Comparison of ENCODE assay signal across 1 cellular context in the genomic region with DNA sequence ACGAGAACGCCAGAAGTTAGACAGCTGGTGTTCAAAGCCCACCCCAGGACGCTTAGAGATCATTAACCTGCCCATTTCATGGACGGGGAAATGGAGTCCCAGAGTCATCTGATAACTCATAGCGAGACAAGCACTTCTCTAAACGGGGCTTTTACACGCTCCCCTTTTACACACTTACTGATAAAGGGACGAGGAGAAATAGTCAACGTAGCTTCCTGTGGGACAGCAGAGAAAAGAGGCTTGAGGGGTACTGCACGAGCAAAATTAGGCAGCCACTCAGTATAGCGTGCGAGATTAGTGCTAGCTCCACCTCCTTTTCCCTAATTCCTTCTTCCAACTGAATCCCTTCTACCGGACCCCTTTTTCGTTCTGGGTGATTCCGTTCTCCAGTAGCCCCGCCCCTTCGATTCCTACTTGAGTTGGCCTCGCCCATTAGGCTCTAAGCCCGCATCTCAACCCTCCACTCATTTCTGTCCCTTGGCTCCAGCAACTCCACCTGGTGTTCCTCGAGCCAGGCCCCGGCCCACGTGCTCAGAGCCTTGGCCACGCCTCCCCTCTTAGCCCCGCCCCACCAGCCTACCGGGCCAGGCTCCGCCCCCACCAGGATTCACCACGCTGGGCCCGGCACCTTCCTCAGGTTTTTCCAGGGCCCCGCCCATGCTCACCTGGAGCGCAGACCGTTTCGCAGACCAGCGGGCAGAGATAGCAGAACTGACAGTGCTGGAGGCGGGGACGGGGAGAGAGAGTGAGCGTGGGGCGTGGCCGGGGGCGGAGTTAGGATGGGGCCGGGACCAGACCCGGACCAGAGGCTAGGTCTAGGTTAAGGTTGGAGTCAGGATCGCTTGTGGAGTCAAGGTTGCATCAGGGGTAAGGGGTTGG.
TF ChIP-seq lines count a peak whose summit lies in the region.

No MANE protein-coding gene starts in this region.

TF ChIP-seq in K562, 482 proteins besides CTCF, POLR2A, EP300 and RAD21 (continued from another document and continues in another):
- TF ChIP-seq, protein P1, sequence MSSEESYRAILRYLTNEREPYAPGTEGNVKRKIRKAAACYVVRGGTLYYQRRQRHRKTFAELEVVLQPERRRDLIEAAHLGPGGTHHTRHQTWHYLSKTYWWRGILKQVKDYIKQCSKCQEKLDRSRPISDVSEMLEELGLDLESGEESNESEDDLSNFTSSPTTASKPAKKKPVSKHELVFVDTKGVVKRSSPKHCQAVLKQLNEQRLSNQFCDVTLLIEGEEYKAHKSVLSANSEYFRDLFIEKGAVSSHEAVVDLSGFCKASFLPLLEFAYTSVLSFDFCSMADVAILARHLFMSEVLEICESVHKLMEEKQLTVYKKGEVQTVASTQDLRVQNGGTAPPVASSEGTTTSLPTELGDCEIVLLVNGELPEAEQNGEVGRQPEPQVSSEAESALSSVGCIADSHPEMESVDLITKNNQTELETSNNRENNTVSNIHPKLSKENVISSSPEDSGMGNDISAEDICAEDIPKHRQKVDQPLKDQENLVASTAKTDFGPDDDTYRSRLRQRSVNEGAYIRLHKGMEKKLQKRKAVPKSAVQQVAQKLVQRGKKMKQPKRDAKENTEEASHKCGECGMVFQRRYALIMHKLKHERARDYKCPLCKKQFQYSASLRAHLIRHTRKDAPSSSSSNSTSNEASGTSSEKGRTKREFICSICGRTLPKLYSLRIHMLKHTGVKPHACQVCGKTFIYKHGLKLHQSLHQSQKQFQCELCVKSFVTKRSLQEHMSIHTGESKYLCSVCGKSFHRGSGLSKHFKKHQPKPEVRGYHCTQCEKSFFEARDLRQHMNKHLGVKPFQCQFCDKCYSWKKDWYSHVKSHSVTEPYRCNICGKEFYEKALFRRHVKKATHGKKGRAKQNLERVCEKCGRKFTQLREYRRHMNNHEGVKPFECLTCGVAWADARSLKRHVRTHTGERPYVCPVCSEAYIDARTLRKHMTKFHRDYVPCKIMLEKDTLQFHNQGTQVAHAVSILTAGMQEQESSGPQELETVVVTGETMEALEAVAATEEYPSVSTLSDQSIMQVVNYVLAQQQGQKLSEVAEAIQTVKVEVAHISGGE (CRISPR knock-in tag; IDR thresholded peaks at IDR 0.05), result no peak
- no peak for TF ChIP-seq MBD2 (IDR thresholded peaks at IDR 0.05; ENCODE audit: borderline replicate concordance, low read depth)
- no peak for TF ChIP-seq FOXJ2 (tag; IDR thresholded peaks at IDR 0.05)
- no peak for TF ChIP-seq ZNF431 (CRISPR knock-in tag; IDR thresholded peaks at IDR 0.05)
- peak; percentile 32 to 34; a peak in 1 of 4 replicates for TF ChIP-seq ARNT (IDR thresholded peaks at IDR 0.05)
- no peak for TF ChIP-seq CBFA2T3 (IDR thresholded peaks at IDR 0.05)
- TF ChIP-seq, protein P2, sequence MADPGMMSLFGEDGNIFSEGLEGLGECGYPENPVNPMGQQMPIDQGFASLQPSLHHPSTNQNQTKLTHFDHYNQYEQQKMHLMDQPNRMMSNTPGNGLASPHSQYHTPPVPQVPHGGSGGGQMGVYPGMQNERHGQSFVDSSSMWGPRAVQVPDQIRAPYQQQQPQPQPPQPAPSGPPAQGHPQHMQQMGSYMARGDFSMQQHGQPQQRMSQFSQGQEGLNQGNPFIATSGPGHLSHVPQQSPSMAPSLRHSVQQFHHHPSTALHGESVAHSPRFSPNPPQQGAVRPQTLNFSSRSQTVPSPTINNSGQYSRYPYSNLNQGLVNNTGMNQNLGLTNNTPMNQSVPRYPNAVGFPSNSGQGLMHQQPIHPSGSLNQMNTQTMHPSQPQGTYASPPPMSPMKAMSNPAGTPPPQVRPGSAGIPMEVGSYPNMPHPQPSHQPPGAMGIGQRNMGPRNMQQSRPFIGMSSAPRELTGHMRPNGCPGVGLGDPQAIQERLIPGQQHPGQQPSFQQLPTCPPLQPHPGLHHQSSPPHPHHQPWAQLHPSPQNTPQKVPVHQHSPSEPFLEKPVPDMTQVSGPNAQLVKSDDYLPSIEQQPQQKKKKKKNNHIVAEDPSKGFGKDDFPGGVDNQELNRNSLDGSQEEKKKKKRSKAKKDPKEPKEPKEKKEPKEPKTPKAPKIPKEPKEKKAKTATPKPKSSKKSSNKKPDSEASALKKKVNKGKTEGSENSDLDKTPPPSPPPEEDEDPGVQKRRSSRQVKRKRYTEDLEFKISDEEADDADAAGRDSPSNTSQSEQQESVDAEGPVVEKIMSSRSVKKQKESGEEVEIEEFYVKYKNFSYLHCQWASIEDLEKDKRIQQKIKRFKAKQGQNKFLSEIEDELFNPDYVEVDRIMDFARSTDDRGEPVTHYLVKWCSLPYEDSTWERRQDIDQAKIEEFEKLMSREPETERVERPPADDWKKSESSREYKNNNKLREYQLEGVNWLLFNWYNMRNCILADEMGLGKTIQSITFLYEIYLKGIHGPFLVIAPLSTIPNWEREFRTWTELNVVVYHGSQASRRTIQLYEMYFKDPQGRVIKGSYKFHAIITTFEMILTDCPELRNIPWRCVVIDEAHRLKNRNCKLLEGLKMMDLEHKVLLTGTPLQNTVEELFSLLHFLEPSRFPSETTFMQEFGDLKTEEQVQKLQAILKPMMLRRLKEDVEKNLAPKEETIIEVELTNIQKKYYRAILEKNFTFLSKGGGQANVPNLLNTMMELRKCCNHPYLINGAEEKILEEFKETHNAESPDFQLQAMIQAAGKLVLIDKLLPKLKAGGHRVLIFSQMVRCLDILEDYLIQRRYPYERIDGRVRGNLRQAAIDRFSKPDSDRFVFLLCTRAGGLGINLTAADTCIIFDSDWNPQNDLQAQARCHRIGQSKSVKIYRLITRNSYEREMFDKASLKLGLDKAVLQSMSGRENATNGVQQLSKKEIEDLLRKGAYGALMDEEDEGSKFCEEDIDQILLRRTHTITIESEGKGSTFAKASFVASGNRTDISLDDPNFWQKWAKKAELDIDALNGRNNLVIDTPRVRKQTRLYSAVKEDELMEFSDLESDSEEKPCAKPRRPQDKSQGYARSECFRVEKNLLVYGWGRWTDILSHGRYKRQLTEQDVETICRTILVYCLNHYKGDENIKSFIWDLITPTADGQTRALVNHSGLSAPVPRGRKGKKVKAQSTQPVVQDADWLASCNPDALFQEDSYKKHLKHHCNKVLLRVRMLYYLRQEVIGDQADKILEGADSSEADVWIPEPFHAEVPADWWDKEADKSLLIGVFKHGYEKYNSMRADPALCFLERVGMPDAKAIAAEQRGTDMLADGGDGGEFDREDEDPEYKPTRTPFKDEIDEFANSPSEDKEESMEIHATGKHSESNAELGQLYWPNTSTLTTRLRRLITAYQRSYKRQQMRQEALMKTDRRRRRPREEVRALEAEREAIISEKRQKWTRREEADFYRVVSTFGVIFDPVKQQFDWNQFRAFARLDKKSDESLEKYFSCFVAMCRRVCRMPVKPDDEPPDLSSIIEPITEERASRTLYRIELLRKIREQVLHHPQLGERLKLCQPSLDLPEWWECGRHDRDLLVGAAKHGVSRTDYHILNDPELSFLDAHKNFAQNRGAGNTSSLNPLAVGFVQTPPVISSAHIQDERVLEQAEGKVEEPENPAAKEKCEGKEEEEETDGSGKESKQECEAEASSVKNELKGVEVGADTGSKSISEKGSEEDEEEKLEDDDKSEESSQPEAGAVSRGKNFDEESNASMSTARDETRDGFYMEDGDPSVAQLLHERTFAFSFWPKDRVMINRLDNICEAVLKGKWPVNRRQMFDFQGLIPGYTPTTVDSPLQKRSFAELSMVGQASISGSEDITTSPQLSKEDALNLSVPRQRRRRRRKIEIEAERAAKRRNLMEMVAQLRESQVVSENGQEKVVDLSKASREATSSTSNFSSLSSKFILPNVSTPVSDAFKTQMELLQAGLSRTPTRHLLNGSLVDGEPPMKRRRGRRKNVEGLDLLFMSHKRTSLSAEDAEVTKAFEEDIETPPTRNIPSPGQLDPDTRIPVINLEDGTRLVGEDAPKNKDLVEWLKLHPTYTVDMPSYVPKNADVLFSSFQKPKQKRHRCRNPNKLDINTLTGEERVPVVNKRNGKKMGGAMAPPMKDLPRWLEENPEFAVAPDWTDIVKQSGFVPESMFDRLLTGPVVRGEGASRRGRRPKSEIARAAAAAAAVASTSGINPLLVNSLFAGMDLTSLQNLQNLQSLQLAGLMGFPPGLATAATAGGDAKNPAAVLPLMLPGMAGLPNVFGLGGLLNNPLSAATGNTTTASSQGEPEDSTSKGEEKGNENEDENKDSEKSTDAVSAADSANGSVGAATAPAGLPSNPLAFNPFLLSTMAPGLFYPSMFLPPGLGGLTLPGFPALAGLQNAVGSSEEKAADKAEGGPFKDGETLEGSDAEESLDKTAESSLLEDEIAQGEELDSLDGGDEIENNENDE (IDR thresholded peaks at IDR 0.05; ENCODE audit: low read depth, low read length), result no peak
- TF ChIP-seq RHOXF2B (CRISPR knock-in tag; conservative IDR thresholded peaks at IDR 0.05), result no peak
- TF ChIP-seq C11orf30 (IDR thresholded peaks at IDR 0.05; ENCODE audit: low read depth), result no peak
- TF ChIP-seq, protein P3, sequence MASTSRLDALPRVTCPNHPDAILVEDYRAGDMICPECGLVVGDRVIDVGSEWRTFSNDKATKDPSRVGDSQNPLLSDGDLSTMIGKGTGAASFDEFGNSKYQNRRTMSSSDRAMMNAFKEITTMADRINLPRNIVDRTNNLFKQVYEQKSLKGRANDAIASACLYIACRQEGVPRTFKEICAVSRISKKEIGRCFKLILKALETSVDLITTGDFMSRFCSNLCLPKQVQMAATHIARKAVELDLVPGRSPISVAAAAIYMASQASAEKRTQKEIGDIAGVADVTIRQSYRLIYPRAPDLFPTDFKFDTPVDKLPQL (IDR thresholded peaks at IDR 0.05; ENCODE audit: extremely low read depth, insufficient read length), result peak; percentile 37
- peak; percentile 11 to 68; a peak in 2 of 4 replicates for TF ChIP-seq RCOR1 (IDR thresholded peaks at IDR 0.05; ENCODE audit: borderline replicate concordance in 1 of 2, low read depth in 2 of 2, low read length in 2 of 2)
- no peak for TF ChIP-seq BRD9 (IDR thresholded peaks at IDR 0.05; ENCODE audit: low read depth, partially characterized antibody)
- peak; percentile 25 for TF ChIP-seq POLR2B (IDR thresholded peaks at IDR 0.05; ENCODE audit: low read depth, partially characterized antibody)
- TF ChIP-seq, protein P4, sequence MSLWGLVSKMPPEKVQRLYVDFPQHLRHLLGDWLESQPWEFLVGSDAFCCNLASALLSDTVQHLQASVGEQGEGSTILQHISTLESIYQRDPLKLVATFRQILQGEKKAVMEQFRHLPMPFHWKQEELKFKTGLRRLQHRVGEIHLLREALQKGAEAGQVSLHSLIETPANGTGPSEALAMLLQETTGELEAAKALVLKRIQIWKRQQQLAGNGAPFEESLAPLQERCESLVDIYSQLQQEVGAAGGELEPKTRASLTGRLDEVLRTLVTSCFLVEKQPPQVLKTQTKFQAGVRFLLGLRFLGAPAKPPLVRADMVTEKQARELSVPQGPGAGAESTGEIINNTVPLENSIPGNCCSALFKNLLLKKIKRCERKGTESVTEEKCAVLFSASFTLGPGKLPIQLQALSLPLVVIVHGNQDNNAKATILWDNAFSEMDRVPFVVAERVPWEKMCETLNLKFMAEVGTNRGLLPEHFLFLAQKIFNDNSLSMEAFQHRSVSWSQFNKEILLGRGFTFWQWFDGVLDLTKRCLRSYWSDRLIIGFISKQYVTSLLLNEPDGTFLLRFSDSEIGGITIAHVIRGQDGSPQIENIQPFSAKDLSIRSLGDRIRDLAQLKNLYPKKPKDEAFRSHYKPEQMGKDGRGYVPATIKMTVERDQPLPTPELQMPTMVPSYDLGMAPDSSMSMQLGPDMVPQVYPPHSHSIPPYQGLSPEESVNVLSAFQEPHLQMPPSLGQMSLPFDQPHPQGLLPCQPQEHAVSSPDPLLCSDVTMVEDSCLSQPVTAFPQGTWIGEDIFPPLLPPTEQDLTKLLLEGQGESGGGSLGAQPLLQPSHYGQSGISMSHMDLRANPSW (CRISPR knock-in tag; IDR thresholded peaks at IDR 0.05), result no peak
- TF ChIP-seq, protein P5, sequence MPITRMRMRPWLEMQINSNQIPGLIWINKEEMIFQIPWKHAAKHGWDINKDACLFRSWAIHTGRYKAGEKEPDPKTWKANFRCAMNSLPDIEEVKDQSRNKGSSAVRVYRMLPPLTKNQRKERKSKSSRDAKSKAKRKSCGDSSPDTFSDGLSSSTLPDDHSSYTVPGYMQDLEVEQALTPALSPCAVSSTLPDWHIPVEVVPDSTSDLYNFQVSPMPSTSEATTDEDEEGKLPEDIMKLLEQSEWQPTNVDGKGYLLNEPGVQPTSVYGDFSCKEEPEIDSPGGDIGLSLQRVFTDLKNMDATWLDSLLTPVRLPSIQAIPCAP (CRISPR knock-in tag; IDR thresholded peaks at IDR 0.05; ENCODE audit: borderline replicate concordance), result no peak
- peak; percentile 79 for TF ChIP-seq EP400 (IDR thresholded peaks at IDR 0.05)
- TF ChIP-seq POLR3A (IDR thresholded peaks at IDR 0.05; ENCODE audit: borderline replicate concordance, extremely low read depth, insufficient read depth, insufficient read length), result no peak
- TF ChIP-seq NR3C1 (CRISPR knock-in tag; IDR thresholded peaks at IDR 0.05), result no peak
- TF ChIP-seq, protein P6, sequence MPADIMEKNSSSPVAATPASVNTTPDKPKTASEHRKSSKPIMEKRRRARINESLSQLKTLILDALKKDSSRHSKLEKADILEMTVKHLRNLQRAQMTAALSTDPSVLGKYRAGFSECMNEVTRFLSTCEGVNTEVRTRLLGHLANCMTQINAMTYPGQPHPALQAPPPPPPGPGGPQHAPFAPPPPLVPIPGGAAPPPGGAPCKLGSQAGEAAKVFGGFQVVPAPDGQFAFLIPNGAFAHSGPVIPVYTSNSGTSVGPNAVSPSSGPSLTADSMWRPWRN (IDR thresholded peaks at IDR 0.05; ENCODE audit: low read depth), result no peak
- 0 out of 2 replicates have a peak, but pooled peaks have one; percentile 73 for TF ChIP-seq CBX1 (IDR thresholded peaks at IDR 0.05; ENCODE audit: low read depth)
- TF ChIP-seq TAF7 (tag; IDR thresholded peaks at IDR 0.05), result no peak
- TF ChIP-seq ARID1B (IDR thresholded peaks at IDR 0.05), result no peak
- TF ChIP-seq CHCHD3 (CRISPR knock-in tag; IDR thresholded peaks at IDR 0.05), result no peak
- peak; percentile 79; the same call in 1 of the 2 replicates for TF ChIP-seq SMARCA5 (IDR thresholded peaks at IDR 0.05)
- TF ChIP-seq CREB1 (IDR thresholded peaks at IDR 0.05), result peak; percentile 25; the same call in 1 of the 2 replicates
- peak; percentile 46 for TF ChIP-seq CREB1 (CRISPR knock-in tag; IDR thresholded peaks at IDR 0.05)
- TF ChIP-seq POLR3G (IDR thresholded peaks at IDR 0.05; ENCODE audit: extremely low read depth, insufficient read length, insufficient replicate concordance), result no peak
- TF ChIP-seq, protein P7, sequence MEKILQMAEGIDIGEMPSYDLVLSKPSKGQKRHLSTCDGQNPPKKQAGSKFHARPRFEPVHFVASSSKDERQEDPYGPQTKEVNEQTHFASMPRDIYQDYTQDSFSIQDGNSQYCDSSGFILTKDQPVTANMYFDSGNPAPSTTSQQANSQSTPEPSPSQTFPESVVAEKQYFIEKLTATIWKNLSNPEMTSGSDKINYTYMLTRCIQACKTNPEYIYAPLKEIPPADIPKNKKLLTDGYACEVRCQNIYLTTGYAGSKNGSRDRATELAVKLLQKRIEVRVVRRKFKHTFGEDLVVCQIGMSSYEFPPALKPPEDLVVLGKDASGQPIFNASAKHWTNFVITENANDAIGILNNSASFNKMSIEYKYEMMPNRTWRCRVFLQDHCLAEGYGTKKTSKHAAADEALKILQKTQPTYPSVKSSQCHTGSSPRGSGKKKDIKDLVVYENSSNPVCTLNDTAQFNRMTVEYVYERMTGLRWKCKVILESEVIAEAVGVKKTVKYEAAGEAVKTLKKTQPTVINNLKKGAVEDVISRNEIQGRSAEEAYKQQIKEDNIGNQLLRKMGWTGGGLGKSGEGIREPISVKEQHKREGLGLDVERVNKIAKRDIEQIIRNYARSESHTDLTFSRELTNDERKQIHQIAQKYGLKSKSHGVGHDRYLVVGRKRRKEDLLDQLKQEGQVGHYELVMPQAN (IDR thresholded peaks at IDR 0.05; ENCODE audit: borderline replicate concordance), result peak; percentile 81
- peak; percentile 44; the same call in 1 of the 2 replicates for TF ChIP-seq MTA1 (IDR thresholded peaks at IDR 0.05; ENCODE audit: borderline replicate concordance)
- TF ChIP-seq PHF20 (IDR thresholded peaks at IDR 0.05; ENCODE audit: partially characterized antibody), result peak; percentile 31
- TF ChIP-seq KHSRP (IDR thresholded peaks at IDR 0.05), result no peak
- TF ChIP-seq ILF3 (IDR thresholded peaks at IDR 0.05; ENCODE audit: borderline replicate concordance), result no peak
- TF ChIP-seq ELF1 (tag; IDR thresholded peaks at IDR 0.05), result no peak; the same call in 1 of the 2 replicates
